ENCODE assay signal across 8 cellular contexts in genomic region chr10:5977471-5978370, GRCh38. TPM values are rescaled to one million over a fixed set of nuclear protein-coding genes. Genes with fewer than 3 reads are reported as not detected.
DNase-seq lines count a peak whose midpoint lies in the region; ATAC-seq, FAIRE-seq and TF ChIP-seq lines count a peak whose summit lies in the region.

IL15RA (minus strand) TSS chr10:5977543; CDS start chr10:5977492, 51 bp downstream.

- TF ChIP-seq CTCF in pancreas (IDR thresholded peaks at IDR 0.05) (peak in 2 of 4 donors; percentile 15), transverse colon (IDR thresholded peaks at IDR 0.05) (peak in 4 of 5 experiments; percentile 7 to 32 (median 17))

- H3K36me3 ChIP-seq in BLaER1 treated with 17β-estradiol and CSF1 and Interleukin-3, amounts not matched to agents 10 nM and 100 nM, result no peaks in the 10 kb centered on the region
- H3K36me3 ChIP-seq in pancreas (no peaks in the 10 kb centered on the region), transverse colon (no peaks in the 10 kb centered on the region)

- FAIRE-seq in pancreas (lab: Jason Lieb, UNC), result no peak

- ATAC-seq in HG03378 (IDR thresholded peaks at IDR 0.05; ENCODE audit: unreplicated experiment) (peak; percentile 54), pancreas (peak; percentile 83 to 90 (median 88))

- DNase-seq in GM19238 (ENCODE audit: insufficient read length, low spot score) (peak; percentile 90), globus pallidus (ENCODE audit: low spot score) (peak; percentile 19), pancreas (peak; percentile 80 to 93 (median 84)), transverse colon (peak; percentile 90)
- peak; percentile 79 for DNase-seq in activated gamma-delta T cell treated with anti-CD3 and anti-CD28 coated beads, Interleukin-2, amount 50 U/mL, for 16 hours (ENCODE audit: low read depth)

- peaks cover 0 to 20% (median 12%) of the 10 kb centered on the region in 11 experiments; a peak in 21 of 22 replicates for H3K27me3 ChIP-seq in BLaER1 treated with 17β-estradiol and CSF1 and Interleukin-3, amounts not matched to agents 10 nM and 100 nM
- H3K27me3 ChIP-seq in pancreas (no peaks in the 10 kb centered on the region), transverse colon (no peaks in the 10 kb centered on the region)

- no peak for TF ChIP-seq EP300 in transverse colon (IDR thresholded peaks at IDR 0.05; ENCODE audit: low read depth)

- no peaks in the 10 kb centered on the region for H4K20me1 ChIP-seq in BLaER1 treated with 17β-estradiol and CSF1 and Interleukin-3, amounts not matched to agents 10 nM and 100 nM

- in situ Hi-C loops in transverse colon (cut with MboI; ENCODE audit: low pct_ligation_motif_present in 1 of 4, low pct_unique_long_range_greater_than_20kb in 1 of 4, low sequenced_read_pairs in 3 of 4), result no loop called here

- intact Hi-C loops in pancreas (cut with DNase I) (no loop called here), transverse colon (cut with DNase I; ENCODE audit: low total_unique reads) (no loop called here)

- peak within 1 kb of the TSS; percentile 85 to 99 (median 97) for H3K4me2 ChIP-seq in BLaER1 treated with 17β-estradiol and CSF1 and Interleukin-3, amounts not matched to agents 10 nM and 100 nM

- H3K27ac ChIP-seq in BLaER1 treated with 17β-estradiol and CSF1 and Interleukin-3, amounts not matched to agents 10 nM and 100 nM, result peak within 1 kb of the TSS; percentile 23 to 88 (median 82); a peak in 21 of 22 replicates
- peak within 1 kb of the TSS; percentile 95 to 100 (median 98) for H3K27ac ChIP-seq in pancreas
- H3K27ac ChIP-seq in transverse colon, result peak within 1 kb of the TSS; percentile 92 to 98 (median 94)

- 0 to 1% methylated on average over 40 to 83 of the region's 83 CpGs for WGBS in pancreas, 2 donors
- WGBS in transverse colon (ENCODE audit: low coverage in 1 of 2), 2 donors, result 2% methylated on average over 9 of the region's 83 CpGs; no CpG with 5 or more reads in 1 of the 2 donors

- peak within 1 kb of the TSS; percentile 78 to 91 (median 84) for H3K9ac ChIP-seq in BLaER1 treated with 17β-estradiol and CSF1 and Interleukin-3, amounts not matched to agents 10 nM and 100 nM

- peaks cover 12 to 24% (median 17%) of the 10 kb centered on the region in 10 experiments; a peak in 18 of 20 replicates for H3K4me1 ChIP-seq in BLaER1 treated with 17β-estradiol and CSF1 and Interleukin-3, amounts not matched to agents 10 nM and 100 nM
- H3K4me1 ChIP-seq in pancreas (peaks cover 5 to 23% (median 16%) of the 10 kb centered on the region in 3 donors), transverse colon (peaks cover 16 to 40% (median 18%) of the 10 kb centered on the region in 4 donors)

- H3K9me3 ChIP-seq in BLaER1 treated with 17β-estradiol and CSF1 and Interleukin-3, amounts not matched to agents 10 nM and 100 nM (replicated peaks in 1 of 11), result no peaks in the 10 kb centered on the region
- no peaks in the 10 kb centered on the region for H3K9me3 ChIP-seq in pancreas
- no peaks in the 10 kb centered on the region for H3K9me3 ChIP-seq in transverse colon

- peak within 1 kb of the TSS; percentile 81 to 99 (median 90) for H3K4me3 ChIP-seq in BLaER1 treated with 17β-estradiol and CSF1 and Interleukin-3, amounts not matched to agents 10 nM and 100 nM
- H3K4me3 ChIP-seq in pancreas (peak within 1 kb of the TSS; percentile 86 to 96 (median 91)), transverse colon (peak within 1 kb of the TSS; percentile 75 to 95 (median 85))

- TF ChIP-seq POLR2A in Raji (IDR thresholded peaks at IDR 0.05; ENCODE audit: insufficient read depth, low read depth, low read length) (peak; percentile 51), transverse colon (IDR thresholded peaks at IDR 0.05) (peak; percentile 71)

RNA-seq across cellular contexts. Expression of gene IL15RA, which starts in this region (rescaled TPM):
- total RNA-seq in pancreas, result 10 to 100 TPM in 3 of 6 donors, 1 to 10 TPM in 3; 6.9 to 14.3 (median 11.0) TPM
- polyA plus RNA-seq in pancreas, result 10 to 100 TPM in 1 of 2 donors, 1 to 10 TPM in 1; 10.0 to 12.2 TPM
- 10 to 100 TPM in 3 of 4 donors, 1 to 10 TPM in 1; 3.7 to 58.1 (median 24.6) TPM for total RNA-seq in transverse colon

Comparison
In these comparisons a context has a peak if more than half of its experiments do, and no peak if none do; other contexts are left out.
1. Peak in every context shown above with its lines: DNase-seq, ATAC-seq, H3K4me3 ChIP-seq and H3K27ac ChIP-seq.
2. DNase-seq: peak in every context shown above with its lines; median percentile 90 in GM19238; 90 in transverse colon; 84 in pancreas; 79 in activated gamma-delta T cell treated with anti-CD3 and anti-CD28 coated beads, Interleukin-2, amount 50 U/mL, for 16 hours; 19 in globus pallidus.